In the genomic region with DNA sequence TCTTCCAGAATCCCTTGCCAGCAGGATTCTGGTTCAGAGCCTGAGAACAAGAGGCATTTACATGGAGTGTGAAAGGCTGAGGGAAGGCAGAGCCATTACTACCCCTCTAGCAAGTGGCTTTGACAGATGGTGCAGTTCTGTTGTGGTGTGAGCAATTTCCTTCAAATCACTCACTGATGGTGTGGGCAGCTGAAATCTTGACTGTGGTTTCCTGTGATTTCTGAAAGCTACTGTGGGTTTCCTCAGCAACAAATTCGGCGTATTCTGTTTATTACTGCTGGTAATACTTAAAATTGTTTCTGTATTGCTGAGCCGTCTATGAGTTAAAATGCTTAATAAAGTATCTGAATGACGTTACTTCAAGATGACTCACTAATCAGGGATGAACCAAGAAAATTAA, we compare ENCODE assay signal across 8 cellular contexts.
DNase-seq lines count a peak whose midpoint lies in the region; ATAC-seq and FAIRE-seq lines count a peak whose summit lies in the region.

No MANE protein-coding gene starts in this region.

- ATAC-seq in GM19397 (IDR thresholded peaks at IDR 0.05; ENCODE audit: unreplicated experiment) (peak; percentile 63), HG02970 (IDR thresholded peaks at IDR 0.05; ENCODE audit: low FRiP score, unreplicated experiment) (no peak)

- DNase-seq in AG08396 (ENCODE audit: low spot score) (peak; percentile 36), MV-4-11 (lab: John Stamatoyannopoulos, UW) (peak; percentile 49), cerebellum (ENCODE audit: low spot score) (peak; percentile 80), OCI-M2 (lab: John Stamatoyannopoulos, UW; ENCODE audit: unreplicated experiment) (no peak), urothelium cell line (ENCODE audit: low spot score) (no peak)
- DNase-seq in activated CD4-positive, CD25-positive, alpha-beta regulatory T cell (lab: John Stamatoyannopoulos, UW) = no peak

- FAIRE-seq in urothelium cell line (lab: Jason Lieb, UNC) = no peak

Comparison
In these comparisons a context has a peak if more than half of its experiments do, and no peak if none do; other contexts are left out.
1. DNase-seq: peak in AG08396 (single experiment), MV-4-11 (single experiment) and cerebellum (single experiment); none in OCI-M2 (single experiment), urothelium cell line (single experiment) and activated CD4-positive, CD25-positive, alpha-beta regulatory T cell (0 of 4).